In genomic region chr5:148733601-148734438, GRCh38 we compare ENCODE assay signal across 8 cellular contexts.
DNase-seq lines count a peak whose midpoint lies in the region; ATAC-seq and TF ChIP-seq lines count a peak whose summit lies in the region.

No MANE protein-coding gene starts in this region.

- CTCF ChIA-PET in Panc1 (lab: Charles Lee) = interaction anchor here (0.6 to 4.2 kb wide), 3 partner anchors 302 to 409 kb away, joined by 4 to 34 read pairs (median 18); no protein-coding TSS in a partner anchor

- H3K27ac ChIP-seq in Panc1 (ENCODE audit: low read length) = no peak overlapping the region
- no peak overlapping the region for H3K27ac ChIP-seq in neural progenitor cell
- no peak overlapping the region for H3K27ac ChIP-seq in stomach

- H3K9me3 ChIP-seq in Panc1 (ENCODE audit: control insufficient read depth, insufficient read depth, low read depth, low read length) (no peaks in the 10 kb centered on the region), neural progenitor cell (ENCODE audit: low read depth) (no peaks in the 10 kb centered on the region), stomach (no peaks in the 10 kb centered on the region)

- H3K4me3 ChIP-seq in Panc1 (ENCODE audit: low read depth in 2 of 2, low read length in 2 of 2) = no peak overlapping the region
- no peak overlapping the region for H3K4me3 ChIP-seq in neural progenitor cell
- H3K4me3 ChIP-seq in stomach = no peak overlapping the region

- no peaks in the 10 kb centered on the region for H3K79me2 ChIP-seq in neural progenitor cell (ENCODE audit: low read depth)

- H3K4me2 ChIP-seq in neural progenitor cell = no peak overlapping the region

- no peak for TF ChIP-seq EP300 in stomach (IDR thresholded peaks at IDR 0.05)

- H4K20me1 ChIP-seq in neural progenitor cell (ENCODE audit: low read depth) = no peaks in the 10 kb centered on the region

- no peaks in the 10 kb centered on the region for H3K36me3 Mint-ChIP-seq in activated T-cell treated with anti-CD3 and anti-CD28 coated beads, Interleukin-2, amount 50 U/mL, for 4 hours (ENCODE audit: insufficient read depth)
- no peaks in the 10 kb centered on the region for H3K36me3 Mint-ChIP-seq in neural progenitor cell

- H3K27me3 ChIP-seq in Panc1 (ENCODE audit: control insufficient read depth, insufficient read depth, low read length) = peaks cover 2% of the 10 kb centered on the region; the same call in 1 of the 2 replicates
- peaks cover 6% of the 10 kb centered on the region for H3K27me3 ChIP-seq in neural progenitor cell
- H3K27me3 ChIP-seq in stomach = no peaks in the 10 kb centered on the region

- POLR2A ChIA-PET in Panc1 (lab: Charles Lee) = no interaction called here

- no peak overlapping the region for H3K4me3 Mint-ChIP-seq in activated T-cell treated with anti-CD3 and anti-CD28 coated beads, Interleukin-2, amount 50 U/mL, for 4 hours
- H3K4me3 Mint-ChIP-seq in neural progenitor cell = no peak overlapping the region

- H3F3A ChIP-seq in neural progenitor cell (ENCODE audit: low read depth) = no peaks in the 10 kb centered on the region

- ATAC-seq in Panc1 = peak; percentile 84
- ATAC-seq in activated T-cell treated with anti-CD3 and anti-CD28 coated beads, Interleukin-2, amount 50 U/mL, for 4 hours = peak in 1 of 2 donors; percentile 41
- no peak for ATAC-seq in HG03469 (IDR thresholded peaks at IDR 0.05; ENCODE audit: unreplicated experiment)

- peak; percentile 81 for TF ChIP-seq CTCF in Panc1 (IDR thresholded peaks at IDR 0.05)
- peak; percentile 76 for TF ChIP-seq CTCF in neural progenitor cell (IDR thresholded peaks at IDR 0.05)
- TF ChIP-seq CTCF in stomach (IDR thresholded peaks at IDR 0.05) = peak in 5 of 7 experiments; percentile 25 to 73 (median 50)

- no peak overlapping the region for H3K9ac ChIP-seq in neural progenitor cell

- H3K4me1 Mint-ChIP-seq in activated T-cell treated with anti-CD3 and anti-CD28 coated beads, Interleukin-2, amount 50 U/mL, for 4 hours (ENCODE audit: low read depth) = peaks cover 17% of the 10 kb centered on the region
- H3K4me1 Mint-ChIP-seq in neural progenitor cell = no peaks in the 10 kb centered on the region

- BruUV-seq in Panc1 (replicated peaks; lab: Mats Ljungman, UMichigan) = no TSS peak

- WGBS in stomach, 5 donors = 31 to 35% (median 33%) methylated on average over 11 of the region's 11 CpGs

- in situ Hi-C loops in Panc1 (cut with HindIII; ENCODE audit: low pct_unique_long_range_greater_than_20kb, low sequenced_read_pairs) = no loop called here

- H3K27me3 Mint-ChIP-seq in activated T-cell treated with anti-CD3 and anti-CD28 coated beads, Interleukin-2, amount 50 U/mL, for 4 hours (ENCODE audit: low read depth) = peaks cover 3% of the 10 kb centered on the region
- peaks cover 4% of the 10 kb centered on the region for H3K27me3 Mint-ChIP-seq in neural progenitor cell (ENCODE audit: insufficient read depth, low read depth)

- H3K4me1 ChIP-seq in Panc1 (ENCODE audit: control insufficient read depth, insufficient read depth, low read length) (peaks cover 6% of the 10 kb centered on the region), neural progenitor cell (no peaks in the 10 kb centered on the region), stomach (peaks cover 0 to 19% (median 12%) of the 10 kb centered on the region in 4 donors)

- DNase-seq in Daoy (ENCODE audit: low read depth) = peak; percentile 80
- peak; percentile 43 for DNase-seq in HS-5 (ENCODE audit: low read depth)
- peak; percentile 52 for DNase-seq in Panc1 (ENCODE audit: low read depth, low spot score)
- peak; percentile 60 for DNase-seq in activated T-cell treated with anti-CD3 and anti-CD28 coated beads, Interleukin-2, amount 50 U/mL, for 4 hours
- peak; percentile 90 for DNase-seq in fibroblast of peridontal ligament (ENCODE audit: extremely low read depth)
- DNase-seq in neural progenitor cell (ENCODE audit: low spot score) = peak; percentile 88
- peak; percentile 88 for DNase-seq in stomach

- H3K9me3 Mint-ChIP-seq in activated T-cell treated with anti-CD3 and anti-CD28 coated beads, Interleukin-2, amount 50 U/mL, for 4 hours = no peaks in the 10 kb centered on the region
- H3K9me3 Mint-ChIP-seq in neural progenitor cell = no peaks in the 10 kb centered on the region

- H3K27ac Mint-ChIP-seq in neural progenitor cell = no peak overlapping the region

- intact Hi-C loops in Panc1 (cut with micrococcal nuclease; ENCODE audit: unreplicated experiment) (loop anchor here (1.0 to 10.0 kb wide), 4 partner anchors 301 to 831 kb away; no protein-coding TSS in a partner anchor), stomach (cut with DNase I; ENCODE audit: low total_unique reads) (loop anchor here (5.0 to 10.0 kb wide), 4 partner anchors 271 to 381 kb away; no protein-coding TSS in a partner anchor)

- no peak for TF ChIP-seq POLR2A in stomach (IDR thresholded peaks at IDR 0.05)

- no peaks in the 10 kb centered on the region for H3K36me3 ChIP-seq in Panc1 (ENCODE audit: control insufficient read depth, insufficient read depth, low read length)
- H3K36me3 ChIP-seq in neural progenitor cell = no peaks in the 10 kb centered on the region
- H3K36me3 ChIP-seq in stomach = no peaks in the 10 kb centered on the region

- no peak overlapping the region for H2AFZ ChIP-seq in neural progenitor cell (replicated peaks)
